Comparison of ENCODE assay signal across 1 cellular context in the genomic region with DNA sequence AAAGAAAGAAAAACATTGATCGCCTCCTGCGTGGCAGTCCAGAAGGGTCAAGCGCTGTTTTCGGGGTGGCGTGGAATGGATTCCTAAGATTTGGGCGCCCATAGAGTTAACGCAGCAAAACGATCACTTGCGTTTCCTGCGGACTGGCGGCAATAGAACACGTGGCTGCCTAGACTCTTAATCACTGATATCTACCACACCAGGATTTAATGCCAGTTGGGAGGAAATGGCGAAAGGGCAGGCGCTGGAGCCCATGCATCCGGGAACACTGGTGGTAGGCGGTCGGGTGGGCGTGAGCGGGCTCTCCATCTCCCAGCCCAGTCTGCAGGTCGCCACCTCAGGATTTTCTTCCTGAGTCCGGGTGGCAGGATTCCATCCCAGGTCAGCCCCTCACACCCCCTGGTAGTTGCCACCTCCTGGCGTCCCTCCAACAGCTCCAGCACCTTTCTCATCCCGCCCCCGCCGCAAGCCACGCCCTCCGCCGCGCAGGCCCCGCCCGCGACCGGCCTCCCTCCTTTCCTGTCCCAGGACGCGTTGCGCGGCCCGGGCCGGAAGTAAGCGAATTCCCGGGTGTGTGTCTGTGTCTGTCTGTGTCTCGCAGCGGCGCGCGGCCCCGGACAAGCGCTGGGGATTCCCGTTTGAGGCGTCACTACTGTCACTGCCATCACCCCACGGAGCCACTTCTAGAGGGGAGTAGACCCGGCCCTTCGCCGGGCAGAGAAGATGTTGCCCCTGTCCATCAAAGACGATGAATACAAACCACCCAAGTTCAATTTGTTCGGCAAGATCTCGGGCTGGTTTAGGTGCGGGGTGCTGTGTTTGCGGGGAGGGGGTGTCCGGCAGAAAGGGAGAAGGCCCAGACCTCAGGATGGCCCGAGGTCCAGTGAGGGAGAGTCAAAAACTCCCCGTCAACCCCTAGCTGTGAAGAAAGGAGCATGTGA.
A peak's percentile ranks its signal among the peaks of the same experiment; 100 is the strongest.
TF ChIP-seq lines count a peak whose summit lies in the region.

A gene with protein sequence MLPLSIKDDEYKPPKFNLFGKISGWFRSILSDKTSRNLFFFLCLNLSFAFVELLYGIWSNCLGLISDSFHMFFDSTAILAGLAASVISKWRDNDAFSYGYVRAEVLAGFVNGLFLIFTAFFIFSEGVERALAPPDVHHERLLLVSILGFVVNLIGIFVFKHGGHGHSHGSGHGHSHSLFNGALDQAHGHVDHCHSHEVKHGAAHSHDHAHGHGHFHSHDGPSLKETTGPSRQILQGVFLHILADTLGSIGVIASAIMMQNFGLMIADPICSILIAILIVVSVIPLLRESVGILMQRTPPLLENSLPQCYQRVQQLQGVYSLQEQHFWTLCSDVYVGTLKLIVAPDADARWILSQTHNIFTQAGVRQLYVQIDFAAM (plus strand): TSS at position 551 of the 941 bp plus-strand sequence. CDS start 173 bp downstream, at position 724.

TF ChIP-seq in HepG2, 621 proteins besides CTCF, POLR2A, EP300 and RAD21 (continued from another document and continues in another):
- TF ChIP-seq POLR2AphosphoS5 (IDR thresholded peaks at IDR 0.05; ENCODE audit: low read depth, low read length) (peak; percentile 77), KAT8 (CRISPR knock-in tag; IDR thresholded peaks at IDR 0.05) (peak; percentile 72; the same call in 1 of the 2 replicates), HNRNPL (IDR thresholded peaks at IDR 0.05; ENCODE audit: low read depth, low read length) (peak; percentile 54; the same call in 1 of the 2 replicates), DMAP1 (CRISPR knock-in tag; IDR thresholded peaks at IDR 0.05) (peak; percentile 65; the same call in 1 of the 2 replicates), SP5 (CRISPR knock-in tag; IDR thresholded peaks at IDR 0.05; ENCODE audit: borderline replicate concordance, low read depth) (peak; percentile 35; the same call in 1 of the 2 replicates), KLF6 (CRISPR knock-in tag; IDR thresholded peaks at IDR 0.05) (0 out of 2 replicates have a peak, but pooled peaks have one; percentile 21), ZNF350 (CRISPR knock-in tag; IDR thresholded peaks at IDR 0.05; ENCODE audit: borderline replicate concordance, low read depth) (peak; percentile 20; the same call in 1 of the 2 replicates), KDM5B (CRISPR knock-in tag; IDR thresholded peaks at IDR 0.05; ENCODE audit: borderline replicate concordance) (peak; percentile 31; the same call in 1 of the 2 replicates), ZFY (CRISPR knock-in tag; IDR thresholded peaks at IDR 0.05) (peak; percentile 57; the same call in 1 of the 2 replicates), ZNF746 (CRISPR knock-in tag; IDR thresholded peaks at IDR 0.05) (no peak), FOXK1 (CRISPR knock-in tag; IDR thresholded peaks at IDR 0.05; ENCODE audit: borderline replicate concordance, low read depth) (peak; percentile 51), SRSF4 (IDR thresholded peaks at IDR 0.05; ENCODE audit: low read depth, low read length, poor library complexity, severe bottlenecking) (no peak), ZNF768 (CRISPR knock-in tag; IDR thresholded peaks at IDR 0.05) (peak; percentile 30; the same call in 1 of the 2 replicates), YY1 (IDR thresholded peaks at IDR 0.05; ENCODE audit: insufficient read depth, insufficient replicate concordance, low read depth, low read length) (peak; percentile 46), ZNF780A (CRISPR knock-in tag; IDR thresholded peaks at IDR 0.05) (0 out of 2 replicates have a peak, but pooled peaks have one; percentile 64), PPARG (CRISPR knock-in tag; conservative IDR thresholded peaks at IDR 0.05) (no peak), HES4 (CRISPR knock-in tag; IDR thresholded peaks at IDR 0.05; ENCODE audit: borderline replicate concordance) (no peak), SPEN (CRISPR knock-in tag; IDR thresholded peaks at IDR 0.05; ENCODE audit: low read depth) (peak; percentile 75; the same call in 1 of the 2 replicates), PITX1 (CRISPR knock-in tag; IDR thresholded peaks at IDR 0.05) (peak; percentile 32; the same call in 1 of the 2 replicates), FOSL2 (CRISPR knock-in tag; IDR thresholded peaks at IDR 0.05) (peak; percentile 3), ETV5 (CRISPR knock-in tag; IDR thresholded peaks at IDR 0.05; ENCODE audit: borderline replicate concordance) (peak; percentile 88), ZNF546 (CRISPR knock-in tag; conservative IDR thresholded peaks at IDR 0.05) (0 out of 2 replicates have a peak, but pooled peaks have one; percentile 19), ZMYM2 (CRISPR knock-in tag; IDR thresholded peaks at IDR 0.05) (no peak), CHD2 (IDR thresholded peaks at IDR 0.05; ENCODE audit: low read depth, low read length) (0 out of 2 replicates have a peak, but pooled peaks have one; percentile 15), ZNF143 (CRISPR knock-in tag; IDR thresholded peaks at IDR 0.05) (peak; percentile 87), SKI (IDR thresholded peaks at IDR 0.05; ENCODE audit: partially characterized antibody) (peak; percentile 85), ZNF773 (CRISPR knock-in tag; IDR thresholded peaks at IDR 0.05; ENCODE audit: borderline replicate concordance) (no peak), DNMT1 (CRISPR knock-in tag; IDR thresholded peaks at IDR 0.05) (peak; percentile 48; the same call in 1 of the 2 replicates), SNAI1 (CRISPR knock-in tag; IDR thresholded peaks at IDR 0.05; ENCODE audit: borderline replicate concordance) (peak; percentile 69; the same call in 1 of the 2 replicates), RORA (CRISPR knock-in tag; IDR thresholded peaks at IDR 0.05) (no peak), ZNF788 (CRISPR knock-in tag; IDR thresholded peaks at IDR 0.05; ENCODE audit: borderline replicate concordance) (0 out of 2 replicates have a peak, but pooled peaks have one; percentile 50)
- TF ChIP-seq, protein P1, sequence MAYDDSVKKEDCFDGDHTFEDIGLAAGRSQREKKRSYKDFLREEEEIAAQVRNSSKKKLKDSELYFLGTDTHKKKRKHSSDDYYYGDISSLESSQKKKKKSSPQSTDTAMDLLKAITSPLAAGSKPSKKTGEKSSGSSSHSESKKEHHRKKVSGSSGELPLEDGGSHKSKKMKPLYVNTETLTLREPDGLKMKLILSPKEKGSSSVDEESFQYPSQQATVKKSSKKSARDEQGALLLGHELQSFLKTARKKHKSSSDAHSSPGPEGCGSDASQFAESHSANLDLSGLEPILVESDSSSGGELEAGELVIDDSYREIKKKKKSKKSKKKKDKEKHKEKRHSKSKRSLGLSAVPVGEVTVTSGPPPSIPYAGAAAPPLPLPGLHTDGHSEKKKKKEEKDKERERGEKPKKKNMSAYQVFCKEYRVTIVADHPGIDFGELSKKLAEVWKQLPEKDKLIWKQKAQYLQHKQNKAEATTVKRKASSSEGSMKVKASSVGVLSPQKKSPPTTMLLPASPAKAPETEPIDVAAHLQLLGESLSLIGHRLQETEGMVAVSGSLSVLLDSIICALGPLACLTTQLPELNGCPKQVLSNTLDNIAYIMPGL (CRISPR knock-in tag; IDR thresholded peaks at IDR 0.05; ENCODE audit: borderline replicate concordance in 1 of 2, low read depth in 1 of 2) = peak in 1 of 2 experiments; percentile 53; a peak in 1 of 4 replicates
- TF ChIP-seq, protein P2, sequence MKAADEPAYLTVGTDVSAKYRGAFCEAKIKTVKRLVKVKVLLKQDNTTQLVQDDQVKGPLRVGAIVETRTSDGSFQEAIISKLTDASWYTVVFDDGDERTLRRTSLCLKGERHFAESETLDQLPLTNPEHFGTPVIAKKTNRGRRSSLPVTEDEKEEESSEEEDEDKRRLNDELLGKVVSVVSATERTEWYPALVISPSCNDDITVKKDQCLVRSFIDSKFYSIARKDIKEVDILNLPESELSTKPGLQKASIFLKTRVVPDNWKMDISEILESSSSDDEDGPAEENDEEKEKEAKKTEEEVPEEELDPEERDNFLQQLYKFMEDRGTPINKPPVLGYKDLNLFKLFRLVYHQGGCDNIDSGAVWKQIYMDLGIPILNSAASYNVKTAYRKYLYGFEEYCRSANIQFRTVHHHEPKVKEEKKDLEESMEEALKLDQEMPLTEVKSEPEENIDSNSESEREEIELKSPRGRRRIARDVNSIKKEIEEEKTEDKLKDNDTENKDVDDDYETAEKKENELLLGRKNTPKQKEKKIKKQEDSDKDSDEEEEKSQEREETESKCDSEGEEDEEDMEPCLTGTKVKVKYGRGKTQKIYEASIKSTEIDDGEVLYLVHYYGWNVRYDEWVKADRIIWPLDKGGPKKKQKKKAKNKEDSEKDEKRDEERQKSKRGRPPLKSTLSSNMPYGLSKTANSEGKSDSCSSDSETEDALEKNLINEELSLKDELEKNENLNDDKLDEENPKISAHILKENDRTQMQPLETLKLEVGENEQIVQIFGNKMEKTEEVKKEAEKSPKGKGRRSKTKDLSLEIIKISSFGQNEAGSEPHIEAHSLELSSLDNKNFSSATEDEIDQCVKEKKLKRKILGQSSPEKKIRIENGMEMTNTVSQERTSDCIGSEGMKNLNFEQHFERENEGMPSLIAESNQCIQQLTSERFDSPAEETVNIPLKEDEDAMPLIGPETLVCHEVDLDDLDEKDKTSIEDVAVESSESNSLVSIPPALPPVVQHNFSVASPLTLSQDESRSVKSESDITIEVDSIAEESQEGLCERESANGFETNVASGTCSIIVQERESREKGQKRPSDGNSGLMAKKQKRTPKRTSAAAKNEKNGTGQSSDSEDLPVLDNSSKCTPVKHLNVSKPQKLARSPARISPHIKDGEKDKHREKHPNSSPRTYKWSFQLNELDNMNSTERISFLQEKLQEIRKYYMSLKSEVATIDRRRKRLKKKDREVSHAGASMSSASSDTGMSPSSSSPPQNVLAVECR (CRISPR knock-in tag; IDR thresholded peaks at IDR 0.05; ENCODE audit: borderline replicate concordance) = peak; percentile 83; the same call in 1 of the 2 replicates
- TF ChIP-seq, protein P3, sequence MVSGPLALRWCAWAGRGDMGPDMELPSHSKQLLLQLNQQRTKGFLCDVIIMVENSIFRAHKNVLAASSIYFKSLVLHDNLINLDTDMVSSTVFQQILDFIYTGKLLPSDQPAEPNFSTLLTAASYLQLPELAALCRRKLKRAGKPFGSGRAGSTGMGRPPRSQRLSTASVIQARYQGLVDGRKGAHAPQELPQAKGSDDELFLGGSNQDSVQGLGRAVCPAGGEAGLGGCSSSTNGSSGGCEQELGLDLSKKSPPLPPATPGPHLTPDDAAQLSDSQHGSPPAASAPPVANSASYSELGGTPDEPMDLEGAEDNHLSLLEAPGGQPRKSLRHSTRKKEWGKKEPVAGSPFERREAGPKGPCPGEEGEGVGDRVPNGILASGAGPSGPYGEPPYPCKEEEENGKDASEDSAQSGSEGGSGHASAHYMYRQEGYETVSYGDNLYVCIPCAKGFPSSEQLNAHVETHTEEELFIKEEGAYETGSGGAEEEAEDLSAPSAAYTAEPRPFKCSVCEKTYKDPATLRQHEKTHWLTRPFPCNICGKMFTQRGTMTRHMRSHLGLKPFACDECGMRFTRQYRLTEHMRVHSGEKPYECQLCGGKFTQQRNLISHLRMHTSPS (CRISPR knock-in tag; IDR thresholded peaks at IDR 0.05; ENCODE audit: low read depth) = 0 out of 2 replicates have a peak, but pooled peaks have one; percentile 54
- TF ChIP-seq, protein P4, sequence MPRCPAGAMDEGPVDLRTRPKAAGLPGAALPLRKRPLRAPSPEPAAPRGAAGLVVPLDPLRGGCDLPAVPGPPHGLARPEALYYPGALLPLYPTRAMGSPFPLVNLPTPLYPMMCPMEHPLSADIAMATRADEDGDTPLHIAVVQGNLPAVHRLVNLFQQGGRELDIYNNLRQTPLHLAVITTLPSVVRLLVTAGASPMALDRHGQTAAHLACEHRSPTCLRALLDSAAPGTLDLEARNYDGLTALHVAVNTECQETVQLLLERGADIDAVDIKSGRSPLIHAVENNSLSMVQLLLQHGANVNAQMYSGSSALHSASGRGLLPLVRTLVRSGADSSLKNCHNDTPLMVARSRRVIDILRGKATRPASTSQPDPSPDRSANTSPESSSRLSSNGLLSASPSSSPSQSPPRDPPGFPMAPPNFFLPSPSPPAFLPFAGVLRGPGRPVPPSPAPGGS (CRISPR knock-in tag; IDR thresholded peaks at IDR 0.05) = peak; percentile 33; the same call in 1 of the 2 replicates
- TF ChIP-seq, protein P5, sequence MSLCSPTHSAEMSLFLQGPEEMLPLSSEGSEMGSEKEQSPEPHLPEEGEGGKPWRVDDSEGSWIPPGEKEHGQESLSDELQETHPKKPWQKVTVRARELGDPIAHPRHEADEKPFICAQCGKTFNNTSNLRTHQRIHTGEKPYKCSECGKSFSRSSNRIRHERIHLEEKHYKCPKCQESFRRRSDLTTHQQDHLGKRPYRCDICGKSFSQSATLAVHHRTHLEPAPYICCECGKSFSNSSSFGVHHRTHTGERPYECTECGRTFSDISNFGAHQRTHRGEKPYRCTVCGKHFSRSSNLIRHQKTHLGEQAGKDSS (CRISPR knock-in tag; IDR thresholded peaks at IDR 0.05; ENCODE audit: borderline replicate concordance, low read depth) = peak; percentile 23; the same call in 1 of the 2 replicates
- TF ChIP-seq, protein P6, sequence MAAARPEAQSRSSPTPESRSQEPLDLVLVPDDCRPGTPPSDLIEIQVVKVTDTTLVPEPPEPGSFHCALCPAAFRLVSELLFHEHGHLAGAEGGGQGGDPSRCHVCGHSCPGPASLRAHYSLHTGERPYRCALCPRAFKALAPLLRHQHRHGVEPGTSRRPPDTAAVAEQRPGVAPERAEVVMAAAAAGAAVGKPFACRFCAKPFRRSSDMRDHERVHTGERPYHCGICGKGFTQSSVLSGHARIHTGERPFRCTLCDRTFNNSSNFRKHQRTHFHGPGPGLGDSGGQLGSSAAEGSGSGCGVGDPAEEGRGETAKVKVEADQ (CRISPR knock-in tag; IDR thresholded peaks at IDR 0.05; ENCODE audit: borderline replicate concordance) = no peak
- TF ChIP-seq, protein P7, sequence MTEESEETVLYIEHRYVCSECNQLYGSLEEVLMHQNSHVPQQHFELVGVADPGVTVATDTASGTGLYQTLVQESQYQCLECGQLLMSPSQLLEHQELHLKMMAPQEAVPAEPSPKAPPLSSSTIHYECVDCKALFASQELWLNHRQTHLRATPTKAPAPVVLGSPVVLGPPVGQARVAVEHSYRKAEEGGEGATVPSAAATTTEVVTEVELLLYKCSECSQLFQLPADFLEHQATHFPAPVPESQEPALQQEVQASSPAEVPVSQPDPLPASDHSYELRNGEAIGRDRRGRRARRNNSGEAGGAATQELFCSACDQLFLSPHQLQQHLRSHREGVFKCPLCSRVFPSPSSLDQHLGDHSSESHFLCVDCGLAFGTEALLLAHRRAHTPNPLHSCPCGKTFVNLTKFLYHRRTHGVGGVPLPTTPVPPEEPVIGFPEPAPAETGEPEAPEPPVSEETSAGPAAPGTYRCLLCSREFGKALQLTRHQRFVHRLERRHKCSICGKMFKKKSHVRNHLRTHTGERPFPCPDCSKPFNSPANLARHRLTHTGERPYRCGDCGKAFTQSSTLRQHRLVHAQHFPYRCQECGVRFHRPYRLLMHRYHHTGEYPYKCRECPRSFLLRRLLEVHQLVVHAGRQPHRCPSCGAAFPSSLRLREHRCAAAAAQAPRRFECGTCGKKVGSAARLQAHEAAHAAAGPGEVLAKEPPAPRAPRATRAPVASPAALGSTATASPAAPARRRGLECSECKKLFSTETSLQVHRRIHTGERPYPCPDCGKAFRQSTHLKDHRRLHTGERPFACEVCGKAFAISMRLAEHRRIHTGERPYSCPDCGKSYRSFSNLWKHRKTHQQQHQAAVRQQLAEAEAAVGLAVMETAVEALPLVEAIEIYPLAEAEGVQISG (CRISPR knock-in tag; IDR thresholded peaks at IDR 0.05) = peak; percentile 54
- TF ChIP-seq, protein P8, sequence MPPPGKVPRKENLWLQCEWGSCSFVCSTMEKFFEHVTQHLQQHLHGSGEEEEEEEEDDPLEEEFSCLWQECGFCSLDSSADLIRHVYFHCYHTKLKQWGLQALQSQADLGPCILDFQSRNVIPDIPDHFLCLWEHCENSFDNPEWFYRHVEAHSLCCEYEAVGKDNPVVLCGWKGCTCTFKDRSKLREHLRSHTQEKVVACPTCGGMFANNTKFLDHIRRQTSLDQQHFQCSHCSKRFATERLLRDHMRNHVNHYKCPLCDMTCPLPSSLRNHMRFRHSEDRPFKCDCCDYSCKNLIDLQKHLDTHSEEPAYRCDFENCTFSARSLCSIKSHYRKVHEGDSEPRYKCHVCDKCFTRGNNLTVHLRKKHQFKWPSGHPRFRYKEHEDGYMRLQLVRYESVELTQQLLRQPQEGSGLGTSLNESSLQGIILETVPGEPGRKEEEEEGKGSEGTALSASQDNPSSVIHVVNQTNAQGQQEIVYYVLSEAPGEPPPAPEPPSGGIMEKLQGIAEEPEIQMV (CRISPR knock-in tag; IDR thresholded peaks at IDR 0.05; ENCODE audit: low read depth) = no peak
